In genomic region chr16:88833086-88833485, GRCh38 we compare ENCODE assay signal across 8 cellular contexts. TPM values are rescaled to one million over a fixed set of nuclear protein-coding genes. Genes with fewer than 3 reads are reported as not detected.
"Had no signal": no experiment of that assay in that cellular context is flagged by ENCODE, and none has a peak within 500 bp of the region (broad histone marks: within the 10 kb centered on the region; RNA-seq: fewer than 3 reads in every experiment).

No MANE protein-coding gene starts in this region.

- H3K4me3 ChIP-seq: GM23338, K562 had no signal

- H3K27ac Mint-ChIP-seq: GM23338, H9 had no signal

- H3K4me1 Mint-ChIP-seq: GM23338, H9 had no signal

- H3K9me3 Mint-ChIP-seq: GM23338, H9 had no signal

- H3K4me3 Mint-ChIP-seq: GM23338, H9 had no signal

- DNase-seq: H9, HCEC 1CT, IMR-90, KG1 had no signal

- H3K4me2 ChIP-seq: GM23338 had no signal

RNA-seq across cellular contexts. Expression of gene PABPN1L, which starts 33.4 kb away (rescaled TPM):
- total RNA-seq: GM23338, H1, H9, HT-29, IMR-90 had no signal
